In the genomic region with DNA sequence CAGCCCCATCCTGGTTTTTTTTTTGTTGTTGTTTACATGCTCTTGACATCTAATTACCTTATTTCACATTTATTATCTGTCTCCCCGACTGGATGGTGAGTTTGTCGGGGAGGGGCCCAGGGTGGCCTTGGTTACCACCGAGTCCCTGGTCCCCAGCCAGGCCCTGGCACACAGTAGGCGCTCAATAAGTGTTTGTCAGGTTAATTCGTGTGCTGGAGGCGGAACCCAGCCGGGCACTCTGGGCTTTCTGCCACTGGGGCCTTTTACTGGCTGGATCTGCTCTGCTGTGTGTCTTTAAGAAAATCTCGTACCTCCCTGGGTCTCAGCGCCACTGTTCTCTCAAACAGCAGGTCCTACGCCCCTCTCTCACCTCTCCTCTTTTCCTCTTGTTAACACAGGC, we compare ENCODE assay signal across 32 cellular contexts. TPM values are rescaled to one million over a fixed set of nuclear protein-coding genes. Genes with fewer than 3 reads are reported as not detected.
"Had no signal": no experiment of that assay in that cellular context is flagged by ENCODE, and none has a peak within 500 bp of the region (broad histone marks: within the 10 kb centered on the region; RNA-seq: fewer than 3 reads in every experiment).

No MANE protein-coding gene starts in this region.

- H3K9me3 Mint-ChIP-seq: dendritic cell treated with granulocyte-macrophage colony-stimulating factor and Interleukin-4, amounts not matched to agents 40 ng/mL and 50 ng/mL, for 4 days; endodermal cell; memory B cell; mesothelial cell of epicardium; naive B cell; natural killer cell treated with Interleukin-12 subunit alpha and Interleukin-12 subunit beta and Interleukin-15 and Interleukin-18, amount 100 ng/mL, for 72 hours; neural progenitor cell; stimulated activated effector memory CD8-positive, alpha-beta T cell treated with anti-CD3 and anti-CD28 coated beads, Interleukin-12 subunit alpha, Interleukin-12 subunit beta, amount 100 ng/mL, for 72 hours had no signal

- H3K4me3 Mint-ChIP-seq: dendritic cell treated with granulocyte-macrophage colony-stimulating factor and Interleukin-4, amounts not matched to agents 40 ng/mL and 50 ng/mL, for 4 days; endodermal cell; memory B cell; mesothelial cell of epicardium; natural killer cell treated with Interleukin-12 subunit alpha and Interleukin-12 subunit beta and Interleukin-15 and Interleukin-18, amount 100 ng/mL, for 72 hours; neural progenitor cell; stimulated activated effector memory CD8-positive, alpha-beta T cell treated with anti-CD3 and anti-CD28 coated beads, Interleukin-12 subunit alpha, Interleukin-12 subunit beta, amount 100 ng/mL, for 72 hours had no signal

- H2AFZ ChIP-seq: neural progenitor cell, parathyroid adenoma had no signal

- H3K27ac Mint-ChIP-seq: dendritic cell treated with granulocyte-macrophage colony-stimulating factor and Interleukin-4, amounts not matched to agents 40 ng/mL and 50 ng/mL, for 4 days; endodermal cell; memory B cell; mesothelial cell of epicardium; naive B cell; natural killer cell treated with Interleukin-12 subunit alpha and Interleukin-12 subunit beta and Interleukin-15 and Interleukin-18, amount 100 ng/mL, for 72 hours; neural progenitor cell; progenitor cell of endocrine pancreas; stimulated activated effector memory CD8-positive, alpha-beta T cell treated with anti-CD3 and anti-CD28 coated beads, Interleukin-12 subunit alpha, Interleukin-12 subunit beta, amount 100 ng/mL, for 72 hours had no signal

- H3K27me3 ChIP-seq: colonic mucosa, testis had no signal

- H3K9me3 ChIP-seq: colonic mucosa, gastrocnemius medialis, mucosa of descending colon, stomach, testis, tibial artery, vagina had no signal

- H3K36me3 ChIP-seq: colonic mucosa, gastrocnemius medialis, neural progenitor cell, tibial artery, vagina had no signal

- ATAC-seq: esophagus mucosa; gastrocnemius medialis; mucosa of descending colon; natural killer cell treated with Interleukin-12 subunit alpha and Interleukin-12 subunit beta and Interleukin-15 and Interleukin-18, amount 100 ng/mL, for 72 hours; sciatic nerve; stimulated activated effector memory CD8-positive, alpha-beta T cell treated with anti-CD3 and anti-CD28 coated beads, Interleukin-12 subunit alpha, Interleukin-12 subunit beta, amount 100 ng/mL, for 72 hours had no signal

- H3K4me1 ChIP-seq: colonic mucosa, gastrocnemius medialis, parathyroid adenoma, testis had no signal

- H3K79me2 ChIP-seq: parathyroid adenoma had no signal

- H3K27ac ChIP-seq: colonic mucosa, epithelial cell of prostate, gastrocnemius medialis, neural progenitor cell, parathyroid adenoma, stomach, testis, tibial artery, vagina had no signal

- H3K36me3 Mint-ChIP-seq: memory B cell; mesothelial cell of epicardium; naive B cell; natural killer cell treated with Interleukin-12 subunit alpha and Interleukin-12 subunit beta and Interleukin-15 and Interleukin-18, amount 100 ng/mL, for 72 hours; neural progenitor cell; stimulated activated effector memory CD8-positive, alpha-beta T cell treated with anti-CD3 and anti-CD28 coated beads, Interleukin-12 subunit alpha, Interleukin-12 subunit beta, amount 100 ng/mL, for 72 hours had no signal

- DNase-seq: colonic mucosa; effector CD8-positive, alpha-beta T cell; endodermal cell; foreskin fibroblast; gastrocnemius medialis; head of caudate nucleus; mucosa of descending colon; naive B cell; stimulated activated CD4-positive, alpha-beta T cell treated with anti-CD3 and anti-CD28 coated beads, Interleukin-12 subunit alpha, Interleukin-12 subunit beta, amount 100 ng/mL, for 4 hours; stimulated activated CD4-positive, alpha-beta T cell treated with anti-CD3 and anti-CD28 coated beads, Interleukin-2, amount 100 ng/mL, for 24 hours; stimulated activated CD4-positive, alpha-beta T cell treated with anti-CD3 and anti-CD28 coated beads, Interleukin-4, amount 100 ng/mL, for 24 hours; stimulated activated naive CD4-positive, alpha-beta T cell treated with Interleukin-2 at 50 U/mL for 16 hours; stomach; testis; tibial artery had no signal

- H3K4me1 Mint-ChIP-seq: stimulated activated effector memory CD8-positive, alpha-beta T cell treated with anti-CD3 and anti-CD28 coated beads, Interleukin-12 subunit alpha, Interleukin-12 subunit beta, amount 100 ng/mL, for 72 hours had no signal

- H3K4me2 ChIP-seq: neural progenitor cell, smooth muscle cell had no signal

- H3K4me3 ChIP-seq: colonic mucosa, gastrocnemius medialis, lung, mucosa of descending colon, neural progenitor cell, smooth muscle cell, stomach, testis, tibial artery, vagina had no signal

RNA-seq across cellular contexts. Expression of a gene that starts 4.6 kb away (rescaled TPM):
- total RNA-seq: gastrocnemius medialis; glomerular endothelial cell; natural killer cell treated with Interleukin-12 subunit alpha and Interleukin-12 subunit beta and Interleukin-15 and Interleukin-18, amount 100 ng/mL, for 72 hours; osteoblast; sciatic nerve; subcutaneous adipose tissue had no signal

RNA-seq across cellular contexts. Expression of a gene that starts 30.0 kb away (rescaled TPM):
- total RNA-seq: endodermal cell; glomerular endothelial cell; mesothelial cell of epicardium; natural killer cell treated with Interleukin-12 subunit alpha and Interleukin-12 subunit beta and Interleukin-15 and Interleukin-18, amount 100 ng/mL, for 72 hours; osteoblast; progenitor cell of endocrine pancreas; sciatic nerve; smooth muscle cell had no signal

RNA-seq across cellular contexts. Expression of a gene that starts 41.8 kb away (rescaled TPM):
- total RNA-seq: glomerular endothelial cell; natural killer cell treated with Interleukin-12 subunit alpha and Interleukin-12 subunit beta and Interleukin-15 and Interleukin-18, amount 100 ng/mL, for 72 hours; osteoblast; progenitor cell of endocrine pancreas; sciatic nerve; subcutaneous adipose tissue had no signal
